Comparison of ENCODE assay signal across 8 cellular contexts in the genomic region with DNA sequence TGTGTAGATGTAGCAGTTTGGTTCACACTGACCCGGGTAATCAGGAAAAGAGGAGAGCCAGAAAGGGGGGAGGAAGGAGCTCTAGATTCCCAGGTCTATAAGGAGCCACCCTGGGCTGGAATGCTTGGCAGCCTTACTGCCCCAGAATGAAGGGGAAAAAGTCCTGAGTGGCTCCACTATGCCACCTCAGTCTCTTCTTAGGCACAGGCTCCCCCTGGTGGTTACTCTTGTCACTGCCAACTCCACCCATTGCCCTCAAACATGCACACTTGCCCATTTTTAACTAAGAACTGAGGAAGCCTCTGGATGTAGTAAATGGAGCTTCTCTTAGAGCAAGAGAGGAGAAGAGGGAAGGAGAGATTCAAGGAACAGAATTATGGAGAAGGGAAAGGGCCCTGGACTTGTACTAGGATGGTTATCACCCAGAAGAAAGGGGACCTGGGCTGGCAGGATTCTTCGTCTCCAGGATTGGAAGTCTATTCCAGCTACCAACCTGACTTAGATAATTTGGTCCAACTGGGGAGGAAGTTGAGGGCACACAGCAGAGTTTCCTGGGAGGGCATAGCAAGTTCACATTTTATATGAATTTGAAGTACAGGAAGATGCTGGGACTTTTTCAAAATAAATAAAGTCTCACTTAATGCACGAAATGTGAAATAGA. TPM values are rescaled to one million over a fixed set of nuclear protein-coding genes. Genes with fewer than 3 reads are reported as not detected.
A peak's percentile ranks its signal among the peaks of the same experiment; 100 is the strongest.
DNase-seq lines count a peak whose midpoint lies in the region; ATAC-seq and TF ChIP-seq lines count a peak whose summit lies in the region.

No MANE protein-coding gene starts in this region.

- ATAC-seq in PC-3 (peak; percentile 99), GM18873 (IDR thresholded peaks at IDR 0.05; ENCODE audit: low FRiP score, unreplicated experiment) (no peak)
- ATAC-seq in natural killer cell treated with Interleukin-12 subunit alpha and Interleukin-12 subunit beta and Interleukin-15 and Interleukin-18, amount 100 ng/mL, for 72 hours = peak; percentile 78 to 83

- no peaks in the 10 kb centered on the region for H4K20me1 ChIP-seq in PC-3 (ENCODE audit: low read length)

- CTCF ChIA-PET in PC-3 (lab: Charles Lee) = interaction anchor here (1.0 to 1.2 kb wide), 2 partner anchors 63 to 232 kb away, joined by 4 to 9 read pairs; no protein-coding TSS in a partner anchor

- H3K9me3 ChIP-seq in PC-3 (ENCODE audit: low read length) (no peaks in the 10 kb centered on the region), esophagus squamous epithelium (no peaks in the 10 kb centered on the region)

- H3K9me3 Mint-ChIP-seq in natural killer cell treated with Interleukin-12 subunit alpha and Interleukin-12 subunit beta and Interleukin-15 and Interleukin-18, amount 100 ng/mL, for 72 hours = no peaks in the 10 kb centered on the region

- H3K4me1 ChIP-seq in PC-3 (ENCODE audit: insufficient read depth, low read length) (no peaks in the 10 kb centered on the region), esophagus squamous epithelium (peaks cover 0 to 10% (median under 1%) of the 10 kb centered on the region in 3 donors)

- H3K27me3 Mint-ChIP-seq in natural killer cell treated with Interleukin-12 subunit alpha and Interleukin-12 subunit beta and Interleukin-15 and Interleukin-18, amount 100 ng/mL, for 72 hours = no peaks in the 10 kb centered on the region

- no peak overlapping the region for H3K4me3 Mint-ChIP-seq in natural killer cell treated with Interleukin-12 subunit alpha and Interleukin-12 subunit beta and Interleukin-15 and Interleukin-18, amount 100 ng/mL, for 72 hours

- H3K4me1 Mint-ChIP-seq in natural killer cell treated with Interleukin-12 subunit alpha and Interleukin-12 subunit beta and Interleukin-15 and Interleukin-18, amount 100 ng/mL, for 72 hours (ENCODE audit: low read depth in 2 of 2) = peaks cover 0 to 9% of the 10 kb centered on the region in 2 donors

- no peak overlapping the region for H3K27ac ChIP-seq in PC-3 (ENCODE audit: low read length)
- H3K27ac ChIP-seq in esophagus squamous epithelium = no peak overlapping the region

- TF ChIP-seq CTCF in PC-3 (conservative IDR thresholded peaks at IDR 0.05; ENCODE audit: low read depth, low read length) (peak; percentile 88), esophagus squamous epithelium (IDR thresholded peaks at IDR 0.05) (peak; percentile 86 to 95 (median 88))

- TF ChIP-seq EP300 in Ishikawa (IDR thresholded peaks at IDR 0.05; ENCODE audit: borderline replicate concordance) = no peak

- H3K4me3 ChIP-seq in PC-3 (ENCODE audit: low read length) (no peak overlapping the region), esophagus squamous epithelium (no peak overlapping the region)

- peaks cover 9% of the 10 kb centered on the region; the same call in 1 of the 2 replicates for H3K79me2 ChIP-seq in PC-3 (ENCODE audit: low read length)

- no peaks in the 10 kb centered on the region for H3F3A ChIP-seq in PC-3 (ENCODE audit: low read length, unreplicated experiment)

- no peak overlapping the region for H2AFZ ChIP-seq in PC-3 (ENCODE audit: low read length)

- no peaks in the 10 kb centered on the region for H3K36me3 Mint-ChIP-seq in natural killer cell treated with Interleukin-12 subunit alpha and Interleukin-12 subunit beta and Interleukin-15 and Interleukin-18, amount 100 ng/mL, for 72 hours

- no peak overlapping the region for H3K9ac ChIP-seq in PC-3 (ENCODE audit: low read length)

- H3K27ac Mint-ChIP-seq in natural killer cell treated with Interleukin-12 subunit alpha and Interleukin-12 subunit beta and Interleukin-15 and Interleukin-18, amount 100 ng/mL, for 72 hours = no peak overlapping the region

- intact Hi-C loops in PC-3 (cut with micrococcal nuclease) = loop anchor here (10.0 kb wide), 2 partner anchors 58 to 468 kb away; no protein-coding TSS in a partner anchor
- intact Hi-C loops in esophagus squamous epithelium (cut with DNase I) = no loop called here

- 62 to 65% methylated on average over 3 of the region's 3 CpGs for WGBS in esophagus squamous epithelium, 2 donors

- no peaks in the 10 kb centered on the region for H3K9me2 ChIP-seq in PC-3 (replicated peaks; ENCODE audit: low read length)

- TF ChIP-seq POLR2A in esophagus squamous epithelium (IDR thresholded peaks at IDR 0.05) = no peak

- H3K4me2 ChIP-seq in PC-3 (ENCODE audit: low read length) = no peak overlapping the region

- no peaks in the 10 kb centered on the region for H3K36me3 ChIP-seq in PC-3 (ENCODE audit: low read depth, low read length)
- H3K36me3 ChIP-seq in esophagus squamous epithelium = peaks cover 0 to 24% (median 0%) of the 10 kb centered on the region in 3 donors

- TF ChIP-seq RAD21 in Ishikawa (IDR thresholded peaks at IDR 0.05; ENCODE audit: low read depth) = peak; percentile 95

- POLR2A ChIA-PET in PC-3 (lab: Charles Lee; ENCODE audit: unreplicated experiment) = interaction anchor here (0.5 kb wide), 2 partner anchors 37 to 348 kb away, joined by 3 read pairs; a partner anchor contains a TSS

- no TSS peak for BruUV-seq in PC-3 (replicated peaks; lab: Mats Ljungman, UMichigan)

- DNase-seq in EH (ENCODE audit: low read depth) (peak; percentile 82), PC-3 (peak; percentile 80), activated T-cell treated with anti-CD3 and anti-CD28 coated beads for 4 hours (peak; percentile 83), esophagus squamous epithelium (lab: John Stamatoyannopoulos, UW) (no peak)
- peak; percentile 77 for DNase-seq in natural killer cell treated with Interleukin-12 subunit alpha and Interleukin-12 subunit beta and Interleukin-15 and Interleukin-18, amount 100 ng/mL, for 72 hours (ENCODE audit: low spot score)
- DNase-seq in stimulated activated naive CD4-positive, alpha-beta T cell (lab: John Stamatoyannopoulos, UW) = peak; percentile 26 to 79 (median 67)

- H3K27me3 ChIP-seq in PC-3 (ENCODE audit: low read length) (no peaks in the 10 kb centered on the region), esophagus squamous epithelium (no peaks in the 10 kb centered on the region)

TF ChIP-seq in Ishikawa, 13 proteins besides CTCF, POLR2A, EP300 and RAD21:
- TF ChIP-seq TEAD4 (IDR thresholded peaks at IDR 0.05) (peak; percentile 52; the same call in 1 of the 2 replicates), CREB1 (IDR thresholded peaks at IDR 0.05; ENCODE audit: low read depth) (no peak), CEBPB (IDR thresholded peaks at IDR 0.05) (no peak), NFIC (IDR thresholded peaks at IDR 0.05) (no peak), FOXM1 (IDR thresholded peaks at IDR 0.05; ENCODE audit: borderline replicate concordance, low read depth) (no peak), TCF12 (IDR thresholded peaks at IDR 0.05; ENCODE audit: low read depth) (no peak)
- TF ChIP-seq, protein P1, sequence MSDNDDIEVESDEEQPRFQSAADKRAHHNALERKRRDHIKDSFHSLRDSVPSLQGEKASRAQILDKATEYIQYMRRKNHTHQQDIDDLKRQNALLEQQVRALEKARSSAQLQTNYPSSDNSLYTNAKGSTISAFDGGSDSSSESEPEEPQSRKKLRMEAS (IDR thresholded peaks at IDR 0.05) = no peak
- TF ChIP-seq, protein P2, sequence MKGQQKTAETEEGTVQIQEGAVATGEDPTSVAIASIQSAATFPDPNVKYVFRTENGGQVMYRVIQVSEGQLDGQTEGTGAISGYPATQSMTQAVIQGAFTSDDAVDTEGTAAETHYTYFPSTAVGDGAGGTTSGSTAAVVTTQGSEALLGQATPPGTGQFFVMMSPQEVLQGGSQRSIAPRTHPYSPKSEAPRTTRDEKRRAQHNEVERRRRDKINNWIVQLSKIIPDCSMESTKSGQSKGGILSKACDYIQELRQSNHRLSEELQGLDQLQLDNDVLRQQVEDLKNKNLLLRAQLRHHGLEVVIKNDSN (IDR thresholded peaks at IDR 0.05) = no peak

RNA-seq across cellular contexts. Expression of a gene that starts 7.8 kb away (rescaled TPM):
- 24.0 and 26.8 TPM in 2 replicates for total RNA-seq in PC-3 (2014; rRNA removed)
- 10 to 100 TPM; 22.7 to 29.4 (median 23.3) TPM for total RNA-seq in esophagus squamous epithelium
- 10 to 100 TPM; 25.0 to 28.6 TPM for total RNA-seq in natural killer cell treated with Interleukin-12 subunit alpha and Interleukin-12 subunit beta and Interleukin-15 and Interleukin-18, amount 100 ng/mL, for 72 hours

RNA-seq across cellular contexts. Expression of a gene that starts 17.0 kb away (rescaled TPM):
- total RNA-seq in PC-3 (2014; rRNA removed) (7.8 and 9.7 TPM in 2 replicates), esophagus squamous epithelium (10 to 100 TPM; 13.3 to 17.2 (median 16.1) TPM)
- 10 to 100 TPM; 36.5 to 39.3 TPM for total RNA-seq in natural killer cell treated with Interleukin-12 subunit alpha and Interleukin-12 subunit beta and Interleukin-15 and Interleukin-18, amount 100 ng/mL, for 72 hours

RNA-seq across cellular contexts. Expression of a gene that starts 47.2 kb away (rescaled TPM):
- 28.3 and 34.2 TPM in 2 replicates for total RNA-seq in PC-3 (2014; rRNA removed)
- total RNA-seq in esophagus squamous epithelium = 10 to 100 TPM; 26.2 to 54.0 (median 27.3) TPM
- total RNA-seq in natural killer cell treated with Interleukin-12 subunit alpha and Interleukin-12 subunit beta and Interleukin-15 and Interleukin-18, amount 100 ng/mL, for 72 hours = 10 to 100 TPM; 61.8 to 87.9 TPM

RNA-seq across cellular contexts. Expression of a gene that starts 59.8 kb away (rescaled TPM):
- total RNA-seq in PC-3 (2014; rRNA removed) (27.6 and 31.3 TPM in 2 replicates), esophagus squamous epithelium (10 to 100 TPM; 10.5 to 29.9 (median 27.2) TPM)
- 100 to 1,000 TPM in 1 of 2 donors, 10 to 100 TPM in 1; 56.3 to 134 TPM for total RNA-seq in natural killer cell treated with Interleukin-12 subunit alpha and Interleukin-12 subunit beta and Interleukin-15 and Interleukin-18, amount 100 ng/mL, for 72 hours
